ENCODE assay signal across 11 cellular contexts in the genomic region with DNA sequence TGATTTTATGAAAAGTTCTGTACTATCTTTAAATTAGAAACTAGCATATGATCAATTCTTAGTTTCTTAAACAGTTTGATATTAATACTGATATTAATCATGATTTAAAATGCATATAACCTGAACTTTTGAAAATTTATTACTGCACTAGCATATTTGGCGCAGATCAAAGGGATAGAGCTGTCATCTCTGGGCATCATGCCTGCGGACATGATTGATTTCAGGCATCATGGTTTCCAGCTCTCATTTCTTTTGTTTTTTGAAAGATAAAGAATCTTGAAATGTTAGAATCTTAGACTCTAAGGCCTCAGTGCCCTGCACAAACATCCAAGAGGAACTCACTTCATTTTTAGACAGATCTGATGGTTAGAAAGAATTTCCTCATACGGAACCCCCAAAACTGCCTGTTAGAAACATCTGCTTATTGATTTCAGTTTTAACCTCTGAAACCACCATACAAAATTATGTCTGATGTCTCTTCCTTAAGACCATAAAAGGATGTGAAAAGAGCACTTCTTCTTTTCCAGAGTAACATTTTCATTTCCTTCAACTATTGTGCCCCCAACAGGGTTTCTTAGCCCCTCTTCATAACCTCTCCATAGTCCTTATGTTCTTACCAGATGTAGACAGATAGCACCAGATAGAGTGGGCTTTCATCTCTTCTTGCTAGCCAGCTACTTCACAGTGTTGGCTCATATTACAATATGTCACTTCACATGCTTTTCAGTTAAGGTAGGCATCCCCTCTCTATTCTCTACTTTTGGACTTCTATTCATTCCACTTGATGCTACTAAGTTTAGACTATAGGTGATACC.
DNase-seq lines count a peak whose midpoint lies in the region; ATAC-seq and TF ChIP-seq lines count a peak whose summit lies in the region.
"Had no signal": no experiment of that assay in that cellular context is flagged by ENCODE, and none has a peak within 500 bp of the region (broad histone marks: within the 10 kb centered on the region; RNA-seq: fewer than 3 reads in every experiment).

No MANE protein-coding gene starts in this region.

- peak; percentile 94 for ATAC-seq in GM19351 (IDR thresholded peaks at IDR 0.05; ENCODE audit: unreplicated experiment)
- peak; percentile 79 for ATAC-seq in HG02970 (IDR thresholded peaks at IDR 0.05; ENCODE audit: low FRiP score, unreplicated experiment)

- peaks cover 9% of the 10 kb centered on the region for H3K4me1 Mint-ChIP-seq in neural progenitor cell

- no peak for TF ChIP-seq CTCF in NB4 (IDR thresholded peaks at IDR 0.05; ENCODE audit: low read depth, low read length)
- no peak for TF ChIP-seq CTCF in neural progenitor cell (IDR thresholded peaks at IDR 0.05)

- no peaks in the 10 kb centered on the region for H3K36me3 Mint-ChIP-seq in neural progenitor cell

- H3K9me3 ChIP-seq in BLaER1 treated with 17β-estradiol and CSF1 and Interleukin-3, amounts not matched to agents 10 nM and 100 nM (replicated peaks in 1 of 11), result peaks cover 0 to 4% (median 0%) of the 10 kb centered on the region in 11 experiments; a peak in 3 of 22 replicates
- H3K9me3 ChIP-seq in neural progenitor cell (ENCODE audit: low read depth), result no peaks in the 10 kb centered on the region
- H3K9me3 ChIP-seq: SJCRH30 had no signal

- H3K4me3 ChIP-seq in BLaER1 treated with 17β-estradiol and CSF1 and Interleukin-3, amounts not matched to agents 10 nM and 100 nM, result peak overlapping the region in 1 of 10 experiments; percentile 34; a peak in 1 of 20 replicates
- H3K4me3 ChIP-seq in NB4 (ENCODE audit: low read depth, low read length), result no peak overlapping the region
- no peak overlapping the region for H3K4me3 ChIP-seq in neural progenitor cell
- H3K4me3 ChIP-seq: SJCRH30 had no signal

- TF ChIP-seq POLR2A in NB4 (IDR thresholded peaks at IDR 0.05; ENCODE audit: extremely low read depth, insufficient read length), result no peak

- peak overlapping the region in 9 of 11 experiments; percentile 13 to 77 (median 63); a peak in 14 of 22 replicates for H3K27ac ChIP-seq in BLaER1 treated with 17β-estradiol and CSF1 and Interleukin-3, amounts not matched to agents 10 nM and 100 nM
- no peak overlapping the region for H3K27ac ChIP-seq in neural progenitor cell
- H3K27ac ChIP-seq: epithelial cell of prostate, SJCRH30 had no signal

- no peaks in the 10 kb centered on the region for H3K9me3 Mint-ChIP-seq in neural progenitor cell

- no peaks in the 10 kb centered on the region for H3F3A ChIP-seq in neural progenitor cell (ENCODE audit: low read depth)

- H4K20me1 ChIP-seq in BLaER1 treated with 17β-estradiol and CSF1 and Interleukin-3, amounts not matched to agents 10 nM and 100 nM, result peaks cover 0 to 7% (median 0%) of the 10 kb centered on the region in 11 experiments; a peak in 1 of 22 replicates
- peaks cover 50% of the 10 kb centered on the region for H4K20me1 ChIP-seq in neural progenitor cell (ENCODE audit: low read depth)

- H3K4me1 ChIP-seq in BLaER1 treated with 17β-estradiol and CSF1 and Interleukin-3, amounts not matched to agents 10 nM and 100 nM, result peaks cover 17 to 70% (median 58%) of the 10 kb centered on the region in 10 experiments
- peaks cover 16% of the 10 kb centered on the region for H3K4me1 ChIP-seq in neural progenitor cell
- H3K4me1 ChIP-seq: SJCRH30 had no signal

- H3K27ac Mint-ChIP-seq in neural progenitor cell, result no peak overlapping the region

- H3K9ac ChIP-seq in BLaER1 treated with 17β-estradiol and CSF1 and Interleukin-3, amounts not matched to agents 10 nM and 100 nM, result peak overlapping the region in 9 of 11 experiments; percentile 6 to 67 (median 44); a peak in 11 of 22 replicates
- H3K9ac ChIP-seq in neural progenitor cell, result no peak overlapping the region

- DNase-seq in NB4 (ENCODE audit: low read depth) (peak; percentile 66), NCI-H82 treated with DMSO at 0.1 percent for 48 hours (lab: John Stamatoyannopoulos, UW; ENCODE audit: unreplicated experiment) (no peak), neural progenitor cell (ENCODE audit: low spot score) (no peak), NCI-H2227 treated with DMSO at 0.1 percent for 48 hours (lab: John Stamatoyannopoulos, UW) (no peak), NCI-H82 (lab: John Stamatoyannopoulos, UW) (no peak)
- DNase-seq: mesendoderm, SJCRH30 had no signal

- no peak overlapping the region for H2AFZ ChIP-seq in neural progenitor cell (replicated peaks)

- no peak overlapping the region for H3K4me3 Mint-ChIP-seq in neural progenitor cell

- H3K27me3 ChIP-seq in BLaER1 treated with 17β-estradiol and CSF1 and Interleukin-3, amounts not matched to agents 10 nM and 100 nM, result no peaks in the 10 kb centered on the region
- no peaks in the 10 kb centered on the region for H3K27me3 ChIP-seq in neural progenitor cell
- H3K27me3 ChIP-seq: SJCRH30 had no signal

- peaks cover 0 to 16% (median 5%) of the 10 kb centered on the region in 11 experiments; a peak in 7 of 22 replicates for H3K36me3 ChIP-seq in BLaER1 treated with 17β-estradiol and CSF1 and Interleukin-3, amounts not matched to agents 10 nM and 100 nM
- no peaks in the 10 kb centered on the region for H3K36me3 ChIP-seq in neural progenitor cell
- H3K36me3 ChIP-seq: SJCRH30 had no signal

- peaks cover 3% of the 10 kb centered on the region for H3K27me3 Mint-ChIP-seq in neural progenitor cell (ENCODE audit: insufficient read depth, low read depth)

- peaks cover 56% of the 10 kb centered on the region for H3K79me2 ChIP-seq in neural progenitor cell (ENCODE audit: low read depth)

- peak overlapping the region; percentile 38 to 79 (median 68) for H3K4me2 ChIP-seq in BLaER1 treated with 17β-estradiol and CSF1 and Interleukin-3, amounts not matched to agents 10 nM and 100 nM
- H3K4me2 ChIP-seq in neural progenitor cell, result no peak overlapping the region
